ENCODE assay signal across 21 cellular contexts in genomic region chr12:57732270-57732669, GRCh38. TPM values are rescaled to one million over a fixed set of nuclear protein-coding genes. Genes with fewer than 3 reads are reported as not detected.
"Had no signal": no experiment of that assay in that cellular context is flagged by ENCODE, and none has a peak within 500 bp of the region (broad histone marks: within the 10 kb centered on the region; RNA-seq: fewer than 3 reads in every experiment).

No MANE protein-coding gene starts in this region.

- H3K36me3 ChIP-seq: brain microvascular endothelial cell, esophagus muscularis mucosa, pancreas, right atrium auricular region, transverse colon had no signal

- DNase-seq: activated CD4-positive, CD25-positive, alpha-beta regulatory T cell treated with anti-CD3 and anti-CD28 coated beads, Interleukin-2, amount 50 U/mL, for 72 hours; activated naive CD4-positive, alpha-beta T cell; aorta; brain microvascular endothelial cell; caudate nucleus; hippocampal formation; left ventricle myocardium superior; mammary epithelial cell; pancreas; psoas muscle; stimulated activated CD4-positive, alpha-beta T cell treated with anti-CD3 and anti-CD28 coated beads, Interleukin-4, amount 100 ng/mL, for 4 hours; transverse colon had no signal

- H3K27me3 Mint-ChIP-seq: natural killer cell treated with Interleukin-12 subunit alpha and Interleukin-12 subunit beta and Interleukin-15 and Interleukin-18, amount 100 ng/mL, for 72 hours had no signal

- H3K27ac Mint-ChIP-seq: activated T-helper 1 cell treated with anti-CD3 and anti-CD28 coated beads, Interleukin-12 subunit alpha, Interleukin-12 subunit beta, Interleukin-2, Interleukin-4 antibody, amounts not matched to agents 30 ng/mL and 10 ng/mL and 1 ng/mL, durations not matched to agents 14 hours and 24 hours and 36 hours; mesothelial cell of epicardium; T-helper 1 cell treated with Interleukin-12 subunit alpha and Interleukin-12 subunit beta and Interleukin-4 antibody, amounts not matched to agents 30 μg/mL and 1 μg/mL, for 36 hours had no signal

- H3K4me3 Mint-ChIP-seq: activated T-helper 1 cell treated with anti-CD3 and anti-CD28 coated beads, Interleukin-12 subunit alpha, Interleukin-12 subunit beta, Interleukin-2, Interleukin-4 antibody, amounts not matched to agents 30 ng/mL and 10 ng/mL and 1 ng/mL, durations not matched to agents 14 hours and 24 hours and 36 hours; mesothelial cell of epicardium; natural killer cell treated with Interleukin-12 subunit alpha and Interleukin-12 subunit beta and Interleukin-15 and Interleukin-18, amount 100 ng/mL, for 72 hours; T-helper 1 cell treated with Interleukin-12 subunit alpha and Interleukin-12 subunit beta and Interleukin-4 antibody, amounts not matched to agents 30 μg/mL and 1 μg/mL, for 36 hours had no signal

- FAIRE-seq: frontal cortex, pancreas, urothelium cell line had no signal

- H3K27ac ChIP-seq: brain microvascular endothelial cell, esophagus muscularis mucosa, pancreas, psoas muscle, right atrium auricular region, transverse colon, VCaP had no signal

- H3K9me3 ChIP-seq: esophagus muscularis mucosa, pancreas, psoas muscle, right atrium auricular region, transverse colon had no signal

- H3K9me3 Mint-ChIP-seq: activated T-helper 1 cell treated with anti-CD3 and anti-CD28 coated beads, Interleukin-12 subunit alpha, Interleukin-12 subunit beta, Interleukin-2, Interleukin-4 antibody, amounts not matched to agents 30 ng/mL and 10 ng/mL and 1 ng/mL, durations not matched to agents 14 hours and 24 hours and 36 hours; mesothelial cell of epicardium; natural killer cell treated with Interleukin-12 subunit alpha and Interleukin-12 subunit beta and Interleukin-15 and Interleukin-18, amount 100 ng/mL, for 72 hours; T-helper 1 cell treated with Interleukin-12 subunit alpha and Interleukin-12 subunit beta and Interleukin-4 antibody, amounts not matched to agents 30 μg/mL and 1 μg/mL, for 36 hours had no signal

- ATAC-seq: left ventricle myocardium superior; natural killer cell treated with Interleukin-12 subunit alpha and Interleukin-12 subunit beta and Interleukin-15 and Interleukin-18, amount 100 ng/mL, for 72 hours; pancreas; psoas muscle had no signal

- H3K4me3 ChIP-seq: esophagus muscularis mucosa, pancreas, psoas muscle, right atrium auricular region, transverse colon had no signal

- H3K36me3 Mint-ChIP-seq: mesothelial cell of epicardium had no signal

RNA-seq across cellular contexts. Expression of gene CYP27B1, which starts 34.6 kb away (rescaled TPM):
- total RNA-seq: frontal cortex, left ventricle myocardium superior had no signal
